Comparison of ENCODE assay signal across 1 cellular context in genomic region chr9:12784461-12785250, GRCh38.
TF ChIP-seq lines count a peak whose summit lies in the region.

No MANE protein-coding gene starts in this region.

TF ChIP-seq in HepG2, 621 proteins besides CTCF, POLR2A, EP300 and RAD21 (continued from another document and continues in another):
- no peak for TF ChIP-seq ZNF407 (CRISPR knock-in tag; IDR thresholded peaks at IDR 0.05; ENCODE audit: not compliant biosample characterization)
- TF ChIP-seq, protein P1, sequence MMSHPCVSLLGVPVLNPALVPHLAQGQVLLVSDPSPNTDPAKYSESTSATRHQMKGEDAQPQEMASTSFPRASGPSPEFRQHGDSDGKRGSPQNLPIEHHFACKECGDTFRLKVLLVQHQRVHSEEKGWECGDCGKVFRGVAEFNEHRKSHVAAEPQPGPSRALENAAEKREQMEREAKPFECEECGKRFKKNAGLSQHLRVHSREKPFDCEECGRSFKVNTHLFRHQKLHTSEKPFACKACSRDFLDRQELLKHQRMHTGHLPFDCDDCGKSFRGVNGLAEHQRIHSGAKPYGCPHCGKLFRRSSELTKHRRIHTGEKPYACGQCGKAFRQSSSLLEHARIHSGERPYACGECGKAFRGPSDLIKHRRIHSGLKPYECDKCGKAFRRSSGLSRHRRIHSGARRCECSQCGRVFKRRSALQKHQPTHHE (CRISPR knock-in tag; IDR thresholded peaks at IDR 0.05; ENCODE audit: borderline replicate concordance): no peak
- TF ChIP-seq KLF6 (CRISPR knock-in tag; IDR thresholded peaks at IDR 0.05): no peak
- no peak for TF ChIP-seq DMTF1 (CRISPR knock-in tag; IDR thresholded peaks at IDR 0.05)
- no peak for TF ChIP-seq ZNF569 (CRISPR knock-in tag; IDR thresholded peaks at IDR 0.05; ENCODE audit: borderline replicate concordance)
- TF ChIP-seq HHEX (CRISPR knock-in tag; IDR thresholded peaks at IDR 0.05): no peak
- TF ChIP-seq CREM (IDR thresholded peaks at IDR 0.05): peak; percentile 36; the same call in 1 of the 2 replicates
- TF ChIP-seq CREM (CRISPR knock-in tag; IDR thresholded peaks at IDR 0.05): no peak
- peak; percentile 81 for TF ChIP-seq CEBPG (CRISPR knock-in tag; IDR thresholded peaks at IDR 0.05)
- no peak for TF ChIP-seq ZNF772 (CRISPR knock-in tag; IDR thresholded peaks at IDR 0.05)
- TF ChIP-seq, protein P2, sequence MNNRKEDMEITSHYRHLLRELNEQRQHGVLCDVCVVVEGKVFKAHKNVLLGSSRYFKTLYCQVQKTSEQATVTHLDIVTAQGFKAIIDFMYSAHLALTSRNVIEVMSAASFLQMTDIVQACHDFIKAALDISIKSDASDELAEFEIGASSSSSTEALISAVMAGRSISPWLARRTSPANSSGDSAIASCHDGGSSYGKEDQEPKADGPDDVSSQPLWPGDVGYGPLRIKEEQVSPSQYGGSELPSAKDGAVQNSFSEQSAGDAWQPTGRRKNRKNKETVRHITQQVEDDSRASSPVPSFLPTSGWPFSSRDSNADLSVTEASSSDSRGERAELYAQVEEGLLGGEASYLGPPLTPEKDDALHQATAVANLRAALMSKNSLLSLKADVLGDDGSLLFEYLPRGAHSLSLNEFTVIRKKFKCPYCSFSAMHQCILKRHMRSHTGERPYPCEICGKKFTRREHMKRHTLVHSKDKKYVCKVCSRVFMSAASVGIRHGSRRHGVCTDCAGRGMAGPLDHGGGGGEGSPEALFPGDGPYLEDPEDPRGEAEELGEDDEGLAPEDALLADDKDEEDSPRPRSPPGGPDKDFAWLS (CRISPR knock-in tag; IDR thresholded peaks at IDR 0.05; ENCODE audit: borderline replicate concordance): no peak
- TF ChIP-seq ZSCAN21 (CRISPR knock-in tag; IDR thresholded peaks at IDR 0.05; ENCODE audit: borderline replicate concordance): no peak
- TF ChIP-seq, protein P3, sequence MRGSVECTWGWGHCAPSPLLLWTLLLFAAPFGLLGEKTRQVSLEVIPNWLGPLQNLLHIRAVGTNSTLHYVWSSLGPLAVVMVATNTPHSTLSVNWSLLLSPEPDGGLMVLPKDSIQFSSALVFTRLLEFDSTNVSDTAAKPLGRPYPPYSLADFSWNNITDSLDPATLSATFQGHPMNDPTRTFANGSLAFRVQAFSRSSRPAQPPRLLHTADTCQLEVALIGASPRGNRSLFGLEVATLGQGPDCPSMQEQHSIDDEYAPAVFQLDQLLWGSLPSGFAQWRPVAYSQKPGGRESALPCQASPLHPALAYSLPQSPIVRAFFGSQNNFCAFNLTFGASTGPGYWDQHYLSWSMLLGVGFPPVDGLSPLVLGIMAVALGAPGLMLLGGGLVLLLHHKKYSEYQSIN (CRISPR knock-in tag; IDR thresholded peaks at IDR 0.05; ENCODE audit: borderline replicate concordance): no peak
- 0 out of 2 replicates have a peak, but pooled peaks have one; percentile 23 for TF ChIP-seq NR2F6 (IDR thresholded peaks at IDR 0.05)
- peak; percentile 39; the same call in 1 of the 2 replicates for TF ChIP-seq NR2F6 (CRISPR knock-in tag; IDR thresholded peaks at IDR 0.05)
- no peak for TF ChIP-seq DZIP1 (CRISPR knock-in tag; IDR thresholded peaks at IDR 0.05)
- no peak for TF ChIP-seq THAP8 (CRISPR knock-in tag; IDR thresholded peaks at IDR 0.05; ENCODE audit: borderline replicate concordance)
- TF ChIP-seq SMAD3 (CRISPR knock-in tag; IDR thresholded peaks at IDR 0.05): peak; percentile 73; the same call in 1 of the 2 replicates
- no peak for TF ChIP-seq TRIM24 (CRISPR knock-in tag; IDR thresholded peaks at IDR 0.05)
- no peak for TF ChIP-seq AFF4 (CRISPR knock-in tag; IDR thresholded peaks at IDR 0.05)
- TF ChIP-seq ARNT (IDR thresholded peaks at IDR 0.05): no peak
- TF ChIP-seq E2F2 (CRISPR knock-in tag; IDR thresholded peaks at IDR 0.05; ENCODE audit: borderline replicate concordance): no peak
- no peak for TF ChIP-seq MTF1 (CRISPR knock-in tag; IDR thresholded peaks at IDR 0.05)
- no peak for TF ChIP-seq ZNF451 (CRISPR knock-in tag; IDR thresholded peaks at IDR 0.05)
- no peak for TF ChIP-seq ZKSCAN1 (IDR thresholded peaks at IDR 0.05; ENCODE audit: low read length)
- TF ChIP-seq IRF2 (CRISPR knock-in tag; IDR thresholded peaks at IDR 0.05): peak; percentile 59
- no peak for TF ChIP-seq ZSCAN20 (CRISPR knock-in tag; IDR thresholded peaks at IDR 0.05; ENCODE audit: borderline replicate concordance)
- no peak for TF ChIP-seq ZNF883 (CRISPR knock-in tag; IDR thresholded peaks at IDR 0.05; ENCODE audit: not compliant biosample characterization)
- no peak for TF ChIP-seq ZNF180 (CRISPR knock-in tag; IDR thresholded peaks at IDR 0.05; ENCODE audit: borderline replicate concordance, low read depth)
- TF ChIP-seq FOXJ3 (CRISPR knock-in tag; IDR thresholded peaks at IDR 0.05; ENCODE audit: borderline replicate concordance): 0 out of 2 replicates have a peak, but pooled peaks have one; percentile 32
- TF ChIP-seq MBNL3 (CRISPR knock-in tag; conservative IDR thresholded peaks at IDR 0.05): no peak
